ENCODE assay signal across 11 cellular contexts in the genomic region with DNA sequence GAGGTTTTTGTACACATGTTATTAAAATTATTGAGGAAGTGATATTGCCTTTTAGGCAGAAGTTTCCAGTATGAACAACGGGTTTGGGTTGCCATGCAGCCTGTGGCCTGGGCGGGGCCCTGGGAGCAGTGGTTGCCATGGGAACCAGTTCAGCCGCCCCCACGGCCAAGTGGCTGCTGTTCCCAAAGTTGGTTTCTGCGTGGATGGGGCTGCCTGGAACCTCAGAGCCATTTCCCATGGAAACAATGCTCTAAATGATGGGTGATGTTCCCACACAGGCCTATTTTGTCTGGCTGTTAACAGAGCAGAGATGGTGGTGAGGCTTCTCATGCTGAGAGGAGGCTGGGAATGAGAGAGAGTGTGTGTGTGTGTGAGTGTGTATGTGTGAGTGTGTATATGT. TPM values are rescaled to one million over a fixed set of nuclear protein-coding genes. Genes with fewer than 3 reads are reported as not detected.
DNase-seq lines count a peak whose midpoint lies in the region; ATAC-seq and TF ChIP-seq lines count a peak whose summit lies in the region.
"Had no signal": no experiment of that assay in that cellular context is flagged by ENCODE, and none has a peak within 500 bp of the region (broad histone marks: within the 10 kb centered on the region; RNA-seq: fewer than 3 reads in every experiment).

No MANE protein-coding gene starts in this region.

- H4K20me1 ChIP-seq in PC-3 (ENCODE audit: low read length), result no peaks in the 10 kb centered on the region

- no peak overlapping the region for H3K4me2 ChIP-seq in PC-3 (ENCODE audit: low read length)

- H3K4me3 Mint-ChIP-seq in Calu3 (ENCODE audit: low read depth, unreplicated experiment) (no peak overlapping the region), glutamatergic neuron (ENCODE audit: unreplicated experiment) (no peak overlapping the region)

- H3K36me3 Mint-ChIP-seq in Calu3 (ENCODE audit: insufficient read depth, unreplicated experiment) (no peaks in the 10 kb centered on the region), glutamatergic neuron (ENCODE audit: unreplicated experiment) (no peaks in the 10 kb centered on the region)

- POLR2A ChIA-PET in PC-3 (lab: Charles Lee; ENCODE audit: unreplicated experiment), result no interaction called here

- H3K9me3 Mint-ChIP-seq in Calu3 (ENCODE audit: low read depth, unreplicated experiment), result no peaks in the 10 kb centered on the region
- peaks cover 2% of the 10 kb centered on the region for H3K9me3 Mint-ChIP-seq in glutamatergic neuron (ENCODE audit: unreplicated experiment)

- peaks cover 58% of the 10 kb centered on the region for H3K27me3 Mint-ChIP-seq in Calu3 (ENCODE audit: unreplicated experiment)
- H3K27me3 Mint-ChIP-seq in glutamatergic neuron (ENCODE audit: unreplicated experiment), result no peaks in the 10 kb centered on the region

- H2AFZ ChIP-seq in PC-3 (ENCODE audit: low read length), result no peak overlapping the region

- intact Hi-C loops in Calu3 (cut with micrococcal nuclease; ENCODE audit: unreplicated experiment), result no loop called here
- intact Hi-C loops in head of caudate nucleus (cut with DNase I), result no loop called here
- intact Hi-C loops in PC-3 (cut with micrococcal nuclease), result no loop called here

- H3K27ac ChIP-seq in PC-3 (ENCODE audit: low read length), result no peak overlapping the region
- H3K27ac ChIP-seq: colonic mucosa had no signal

- no peak for ATAC-seq in PC-3

- CTCF ChIA-PET in Calu3 (lab: Charles Lee) (interaction anchor here (1.2 kb wide), 1 partner anchor 51 kb away, joined by 4 read pairs; no protein-coding TSS in a partner anchor), PC-3 (lab: Charles Lee) (no interaction called here)

- no peaks in the 10 kb centered on the region for H3K36me3 ChIP-seq in PC-3 (ENCODE audit: low read depth, low read length)
- H3K36me3 ChIP-seq: colonic mucosa had no signal

- H3K27me3 ChIP-seq in PC-3 (ENCODE audit: low read length), result no peaks in the 10 kb centered on the region
- H3K27me3 ChIP-seq: colonic mucosa had no signal

- H3K4me1 Mint-ChIP-seq in Calu3 (ENCODE audit: low read depth, unreplicated experiment), result no peaks in the 10 kb centered on the region
- peaks cover 2% of the 10 kb centered on the region for H3K4me1 Mint-ChIP-seq in glutamatergic neuron (ENCODE audit: low read depth, unreplicated experiment)

- H3K9ac ChIP-seq in PC-3 (ENCODE audit: low read length), result no peak overlapping the region

- H3K27ac Mint-ChIP-seq in Calu3 (ENCODE audit: unreplicated experiment), result no peak overlapping the region
- H3K27ac Mint-ChIP-seq in glutamatergic neuron (ENCODE audit: unreplicated experiment), result no peak overlapping the region

- peak; percentile 34 for DNase-seq in Calu3
- DNase-seq in SIG-M5 treated with dmso at 0.1 percent for 504 hours (lab: John Stamatoyannopoulos, UW; ENCODE audit: unreplicated experiment), result peak; percentile 48
- peak; percentile 65 to 96 (median 86) for DNase-seq in head of caudate nucleus
- DNase-seq in pons (ENCODE audit: low spot score), result peak; percentile 58
- no peak for DNase-seq in PC-3
- no peak for DNase-seq in stimulated activated naive CD4-positive, alpha-beta T cell treated with Interleukin-2 at 50 U/mL for 16 hours (lab: John Stamatoyannopoulos, UW)
- no peak for DNase-seq in glutamatergic neuron
- DNase-seq in NCI-H1436 (lab: John Stamatoyannopoulos, UW), result no peak
- DNase-seq: colonic mucosa; NCI-H187; stimulated activated CD8-positive, alpha-beta memory T cell treated with anti-CD3 and anti-CD28 coated beads, Interleukin-4, amount 100 ng/mL, for 48 hours had no signal

- no peak for TF ChIP-seq CTCF in Calu3 (IDR thresholded peaks at IDR 0.05; ENCODE audit: unreplicated experiment)
- no peak for TF ChIP-seq CTCF in PC-3 (conservative IDR thresholded peaks at IDR 0.05; ENCODE audit: low read depth, low read length)
- TF ChIP-seq CTCF in glutamatergic neuron (IDR thresholded peaks at IDR 0.05; ENCODE audit: partially characterized antibody, unreplicated experiment), result no peak

- H3K4me3 ChIP-seq in PC-3 (ENCODE audit: low read length), result no peak overlapping the region
- H3K4me3 ChIP-seq: colonic mucosa had no signal

- H3K4me1 ChIP-seq in PC-3 (ENCODE audit: insufficient read depth, low read length), result no peaks in the 10 kb centered on the region
- H3K4me1 ChIP-seq: colonic mucosa had no signal

- H3F3A ChIP-seq in PC-3 (ENCODE audit: low read length, unreplicated experiment), result no peaks in the 10 kb centered on the region

- no peaks in the 10 kb centered on the region for H3K9me3 ChIP-seq in PC-3 (ENCODE audit: low read length)
- H3K9me3 ChIP-seq: colonic mucosa had no signal

- H3K79me2 ChIP-seq in PC-3 (ENCODE audit: low read length), result no peaks in the 10 kb centered on the region

- H3K9me2 ChIP-seq in PC-3 (replicated peaks; ENCODE audit: low read length), result no peaks in the 10 kb centered on the region

- no TSS peak for BruUV-seq in Calu3 (replicated peaks; lab: Mats Ljungman, UMichigan)
- no TSS peak for BruUV-seq in PC-3 (replicated peaks; lab: Mats Ljungman, UMichigan)

RNA-seq across cellular contexts. Expression of a gene that starts 19.5 kb away (rescaled TPM):
- total RNA-seq in Calu3 (2022) (12.7 and 13.2 TPM in 2 replicates), PC-3 (2014; rRNA removed) (2.8 and 5.3 TPM in 2 replicates), glutamatergic neuron (ENCODE audit: unreplicated experiment) (41.5 TPM)

RNA-seq across cellular contexts. Expression of a gene that starts 38.3 kb away (rescaled TPM):
- not detected in 2 replicates for total RNA-seq in Calu3 (2022)
- total RNA-seq in PC-3 (2014; rRNA removed), result 0.40 TPM in 1 of 2 replicates, not detected in the other
- total RNA-seq in glutamatergic neuron (ENCODE audit: unreplicated experiment), result 0.47 TPM
- total RNA-seq: colonic mucosa had no signal

Comparison
In these comparisons a context has a peak if more than half of its experiments do, and no peak if none do; other contexts are left out.
1. DNase-seq: peak in Calu3 (single experiment), SIG-M5 treated with dmso at 0.1 percent for 504 hours (single experiment), head of caudate nucleus (42 of 42) and pons (single experiment); none in PC-3 (single experiment), stimulated activated naive CD4-positive, alpha-beta T cell treated with Interleukin-2 at 50 U/mL for 16 hours (single experiment), glutamatergic neuron (single experiment) and NCI-H1436 (single experiment).